ENCODE assay signal across 10 cellular contexts in genomic region chr3:50264964-50265485, GRCh38. TPM values are rescaled to one million over a fixed set of nuclear protein-coding genes. Genes with fewer than 3 reads are reported as not detected.
DNase-seq lines count a peak whose midpoint lies in the region; ATAC-seq and FAIRE-seq lines count a peak whose summit lies in the region.
"Had no signal": no experiment of that assay in that cellular context is flagged by ENCODE, and none has a peak within 500 bp of the region (broad histone marks: within the 10 kb centered on the region; RNA-seq: fewer than 3 reads in every experiment).

No MANE protein-coding gene starts in this region.

- peaks cover 3% of the 10 kb centered on the region for H3K79me1 ChIP-seq in neuronal stem cell (ENCODE audit: low read depth, low read length)

- no peaks in the 10 kb centered on the region for H3K36me3 ChIP-seq in SJCRH30
- no peaks in the 10 kb centered on the region for H3K36me3 ChIP-seq in neuronal stem cell (replicated peaks in 1 of 2; ENCODE audit: control insufficient read depth in 2 of 2, insufficient read depth in 2 of 2, low read length in 2 of 2)

- peak overlapping the region; percentile 87 for H3K4ac ChIP-seq in neuronal stem cell (ENCODE audit: low read length)

- peaks cover 58% of the 10 kb centered on the region for H3K4me1 ChIP-seq in SJCRH30
- H3K4me1 ChIP-seq in neuronal stem cell (ENCODE audit: control insufficient read depth in 2 of 2, insufficient read depth in 1 of 2, low read depth in 1 of 2, low read length in 2 of 2) = peaks cover 55 to 74% of the 10 kb centered on the region in 2 donors

- DNase-seq in SJCRH30 = peak in 1 of 2 experiments; percentile 25
- no peak for DNase-seq in neuronal stem cell (ENCODE audit: low spot score)
- DNase-seq in urothelium cell line (ENCODE audit: low spot score) = no peak
- DNase-seq in stimulated activated naive CD8-positive, alpha-beta T cell treated with anti-CD3 and anti-CD28 coated beads, Interleukin-15, Interleukin-2, amounts not matched to agents 100 U/mL and 50 U/mL, for 24 hours = no peak
- no peak for DNase-seq in NCI-H2196 treated with DMSO at 0.1 percent for 48 hours (lab: John Stamatoyannopoulos, UW; ENCODE audit: unreplicated experiment)
- no peak for DNase-seq in NCI-H226
- DNase-seq: activated naive CD4-positive, alpha-beta T cell treated with Interleukin-2 at 50 U/mL for 16 hours; KBM-7 had no signal

- H3K9me3 ChIP-seq in SJCRH30 (replicated peaks) (no peaks in the 10 kb centered on the region), neuronal stem cell (replicated peaks in 1 of 2; ENCODE audit: control insufficient read depth in 2 of 2, insufficient read depth in 1 of 2, low read depth in 1 of 2, low read length in 2 of 2) (no peaks in the 10 kb centered on the region)
- H3K9me3 ChIP-seq: neutrophil had no signal

- H2BK12ac ChIP-seq in neuronal stem cell (ENCODE audit: low read length) = peak overlapping the region; percentile 97

- peak overlapping the region; percentile 47; the same call in 1 of the 2 replicates for H3K27ac ChIP-seq in SJCRH30
- peak overlapping the region; percentile 82 for H3K27ac ChIP-seq in neuronal stem cell (replicated peaks; ENCODE audit: low read length)
- H3K27ac ChIP-seq: neutrophil had no signal

- peak; percentile 12 for ATAC-seq in esophagus mucosa
- ATAC-seq in stimulated activated naive CD8-positive, alpha-beta T cell treated with anti-CD3 and anti-CD28 coated beads, Interleukin-15, Interleukin-2, amounts not matched to agents 100 U/mL and 50 U/mL, for 24 hours = no peak

- H3K23ac ChIP-seq in neuronal stem cell (ENCODE audit: low read depth, low read length, poor library complexity) = peak overlapping the region; percentile 25

- no peak overlapping the region for H3K4me2 ChIP-seq in neuronal stem cell (ENCODE audit: insufficient read depth, low read length, poor library complexity, severe bottlenecking)

- peak overlapping the region; percentile 77 for H2AFZ ChIP-seq in neuronal stem cell (ENCODE audit: low read length)

- H2BK5ac ChIP-seq in neuronal stem cell (ENCODE audit: low read length) = peak overlapping the region; percentile 99

- H4K91ac ChIP-seq in neuronal stem cell (ENCODE audit: low read depth, low read length, poor library complexity) = peak overlapping the region; percentile 98

- peak overlapping the region; percentile 98 for H2AK5ac ChIP-seq in neuronal stem cell (ENCODE audit: low read depth, low read length)

- H4K8ac ChIP-seq in neuronal stem cell (ENCODE audit: low read depth, low read length) = peak overlapping the region; percentile 77

- H3K4me3 ChIP-seq in SJCRH30 (no peak overlapping the region), neuronal stem cell (ENCODE audit: low read length in 2 of 2) (no peak overlapping the region)

- peak overlapping the region; percentile 99 for H3K18ac ChIP-seq in neuronal stem cell (ENCODE audit: low read length)

- WGBS in neuronal stem cell (ENCODE audit: extremely low coverage in 2 of 2, insufficient read length in 2 of 2, insufficient replicate concordance in 1 of 2), 2 donors = no CpG with 5 or more reads among the region's 7 CpGs

- peak; percentile 83 for FAIRE-seq in urothelium cell line (lab: Jason Lieb, UNC)

- peak overlapping the region; percentile 34 for H3K9ac ChIP-seq in neuronal stem cell (ENCODE audit: low read depth, low read length, poor library complexity)

- peak overlapping the region; percentile 88 for H2BK120ac ChIP-seq in neuronal stem cell (ENCODE audit: low read depth, low read length)

- H2BK15ac ChIP-seq in neuronal stem cell (ENCODE audit: low read length) = peak overlapping the region; percentile 94

- H3K14ac ChIP-seq in neuronal stem cell (ENCODE audit: low read length) = peak overlapping the region; percentile 39

- no peaks in the 10 kb centered on the region for H3K27me3 ChIP-seq in SJCRH30
- no peaks in the 10 kb centered on the region for H3K27me3 ChIP-seq in neuronal stem cell (ENCODE audit: control insufficient read depth in 3 of 3, insufficient read depth in 3 of 3, low read depth in 1 of 3, low read length in 3 of 3)

RNA-seq across cellular contexts. Expression of gene SEMA3B, which starts 3.9 kb away (rescaled TPM):
- total RNA-seq in SJCRH30 (2014; rRNA removed; shearing (Covaris generic)) = 3.3 and 4.8 TPM in 2 replicates
- 2.4 TPM for total RNA-seq in esophagus mucosa
- 5.0 TPM for polyA plus RNA-seq in neuronal stem cell (2013, experiment 1 of 2)
- polyA plus RNA-seq in neuronal stem cell (2013, experiment 2 of 2) = 5.2 TPM

RNA-seq across cellular contexts. Expression of gene LSMEM2, which starts 13.9 kb away (rescaled TPM):
- not detected in 2 replicates for total RNA-seq in SJCRH30 (2014; rRNA removed; shearing (Covaris generic))
- not detected for total RNA-seq in esophagus mucosa
- 0.28 TPM for polyA plus RNA-seq in neuronal stem cell (2013, experiment 1 of 2)
- 0.21 TPM for polyA plus RNA-seq in neuronal stem cell (2013, experiment 2 of 2)

RNA-seq across cellular contexts. Expression of gene IFRD2, which starts 27.2 kb away (rescaled TPM):
- 85.3 and 98.8 TPM in 2 replicates for total RNA-seq in SJCRH30 (2014; rRNA removed; shearing (Covaris generic))
- 65.8 TPM for total RNA-seq in esophagus mucosa
- 23.1 TPM for polyA plus RNA-seq in neuronal stem cell (2013, experiment 1 of 2)
- 22.1 TPM for polyA plus RNA-seq in neuronal stem cell (2013, experiment 2 of 2)

RNA-seq across cellular contexts. Expression of gene GNAI2, which starts 29.0 kb away (rescaled TPM):
- total RNA-seq in SJCRH30 (2014; rRNA removed; shearing (Covaris generic)) = 63.8 and 64.7 TPM in 2 replicates
- total RNA-seq in esophagus mucosa = 92.0 TPM
- polyA plus RNA-seq in neuronal stem cell (2013, experiment 1 of 2) = 457 TPM
- polyA plus RNA-seq in neuronal stem cell (2013, experiment 2 of 2) = 458 TPM

RNA-seq across cellular contexts. Expression of gene HYAL3, which starts 34.2 kb away (rescaled TPM):
- 3.6 and 4.5 TPM in 2 replicates for total RNA-seq in SJCRH30 (2014; rRNA removed; shearing (Covaris generic))
- 4.8 TPM for total RNA-seq in esophagus mucosa
- 2.5 TPM for polyA plus RNA-seq in neuronal stem cell (2013, experiment 1 of 2)
- 2.0 TPM for polyA plus RNA-seq in neuronal stem cell (2013, experiment 2 of 2)
